ENCODE assay signal across 8 cellular contexts in the genomic region with DNA sequence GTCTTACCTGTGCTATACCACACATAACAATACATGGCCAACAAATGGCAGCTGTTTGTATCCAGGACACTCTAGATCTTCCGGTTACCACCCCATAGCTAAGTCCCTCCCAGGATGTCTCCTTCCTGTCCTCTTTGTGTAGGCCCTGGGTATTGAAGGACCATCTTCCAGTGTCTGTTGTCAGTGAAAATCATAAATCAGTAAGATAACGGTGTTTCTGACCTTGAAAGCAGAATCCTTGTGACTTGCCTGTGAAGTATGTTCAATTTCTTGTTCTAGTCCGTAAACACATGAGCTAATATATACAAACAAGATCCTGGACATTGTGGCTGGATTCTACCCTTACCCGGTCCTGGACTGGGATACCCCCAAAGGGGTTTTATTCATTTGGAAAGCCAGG.
"Had no signal": no experiment of that assay in that cellular context is flagged by ENCODE, and none has a peak within 500 bp of the region (broad histone marks: within the 10 kb centered on the region; RNA-seq: fewer than 3 reads in every experiment).

No MANE protein-coding gene starts in this region.

- H3K9ac ChIP-seq: GM23248 had no signal

- H3K27ac ChIP-seq: GM23248, HL-60 had no signal

- ATAC-seq: HCT116, HepG2 had no signal

- DNase-seq: GM23248, GOT3, H7, HFFc6 had no signal

- H3K4me1 ChIP-seq: HAP-1 had no signal

- H2AFZ ChIP-seq: GM23248 had no signal

- H3K4me3 ChIP-seq: GM23248, HAP-1 had no signal

- H3K36me3 ChIP-seq: HAP-1 had no signal
